In genomic region chr5:89498699-89499098, GRCh38 we compare ENCODE assay signal across 25 cellular contexts.
"Had no signal": no experiment of that assay in that cellular context is flagged by ENCODE, and none has a peak within 500 bp of the region (broad histone marks: within the 10 kb centered on the region; RNA-seq: fewer than 3 reads in every experiment).

No MANE protein-coding gene starts in this region.

- DNase-seq: activated B cell treated with CpG ODN at 0.5 μM for 24 hours; activated CD4-positive, alpha-beta T cell treated with anti-CD3 and anti-CD28 coated beads for 1 hour; activated CD4-positive, alpha-beta T cell treated with anti-CD3 and anti-CD28 coated beads, Interleukin-2, amount 10 ng/mL, durations not matched to agents 24 days and 14 days; activated CD4-positive, alpha-beta T cell treated with anti-CD3 and anti-CD28 coated beads, Interleukin-2, amount 50 U/mL, for 48 hours; activated CD8-positive, alpha-beta memory T cell treated with anti-CD3 and anti-CD28 coated beads, Interleukin-2, amount 10 ng/mL, durations not matched to agents 7 days and 5 days; activated effector memory CD4-positive, alpha-beta T cell treated with Interleukin-2 at 50 U/mL for 16 hours; activated naive CD4-positive, alpha-beta T cell; activated T-cell treated with anti-CD3 and anti-CD28 coated beads, Interleukin-2, amount 50 U/mL, for 24 hours; body of pancreas; central memory CD4-positive, alpha-beta T cell; Kasumi-1; KBM-7; NCI-H1048; NCI-H146; NCI-H187 treated with DMSO at 0.1 percent for 48 hours; NCI-H2081 treated with DMSO at 0.1 percent for 48 hours; NCI-H446; NCI-H524; NCI-H774; RPMI8226 had no signal

- H3K27me3 Mint-ChIP-seq: activated B cell treated with CpG ODN at 0.5 μM for 24 hours; activated CD4-positive, alpha-beta T cell treated with anti-CD3 and anti-CD28 coated beads, Interleukin-2, amount 10 ng/mL, durations not matched to agents 24 days and 14 days; activated CD8-positive, alpha-beta memory T cell treated with anti-CD3 and anti-CD28 coated beads, Interleukin-2, amount 10 ng/mL, durations not matched to agents 7 days and 5 days; activated naive CD8-positive, alpha-beta T cell; activated T-cell treated with anti-CD3 and anti-CD28 coated beads, Interleukin-2, amount 50 U/mL, for 24 hours had no signal

- H3K4me1 Mint-ChIP-seq: activated B cell treated with CpG ODN at 0.5 μM for 24 hours; activated CD4-positive, alpha-beta T cell treated with anti-CD3 and anti-CD28 coated beads, Interleukin-2, amount 10 ng/mL, durations not matched to agents 24 days and 14 days; activated CD8-positive, alpha-beta memory T cell treated with anti-CD3 and anti-CD28 coated beads, Interleukin-2, amount 10 ng/mL, durations not matched to agents 7 days and 5 days had no signal

- H3K9me3 ChIP-seq: body of pancreas, SJSA1 had no signal

- H3K36me3 ChIP-seq: SJSA1 had no signal

- H3K36me3 Mint-ChIP-seq: activated CD8-positive, alpha-beta memory T cell treated with anti-CD3 and anti-CD28 coated beads, Interleukin-2, amount 10 ng/mL, durations not matched to agents 7 days and 5 days; activated naive CD8-positive, alpha-beta T cell had no signal

- H3K27ac ChIP-seq: body of pancreas, SJSA1 had no signal

- H3K4me3 ChIP-seq: body of pancreas, SJSA1 had no signal

- H3K27ac Mint-ChIP-seq: activated B cell treated with CpG ODN at 0.5 μM for 24 hours; activated CD4-positive, alpha-beta T cell treated with anti-CD3 and anti-CD28 coated beads, Interleukin-2, amount 10 ng/mL, durations not matched to agents 24 days and 14 days; activated CD8-positive, alpha-beta memory T cell treated with anti-CD3 and anti-CD28 coated beads, Interleukin-2, amount 10 ng/mL, durations not matched to agents 7 days and 5 days; activated naive CD8-positive, alpha-beta T cell; activated T-cell treated with anti-CD3 and anti-CD28 coated beads, Interleukin-2, amount 50 U/mL, for 24 hours; activated T-helper 1 cell treated with anti-CD3 and anti-CD28 coated beads, Interleukin-12 subunit alpha, Interleukin-12 subunit beta, Interleukin-2, Interleukin-4 antibody, amounts not matched to agents 30 ng/mL and 10 ng/mL and 1 ng/mL, durations not matched to agents 14 hours and 24 hours and 36 hours; T-helper 1 cell treated with Interleukin-12 subunit alpha and Interleukin-12 subunit beta and Interleukin-4 antibody, amounts not matched to agents 30 μg/mL and 1 μg/mL, for 36 hours had no signal

- H3K4me1 ChIP-seq: body of pancreas, SJSA1 had no signal

- H3K4me3 Mint-ChIP-seq: activated B cell treated with CpG ODN at 0.5 μM for 24 hours; activated CD4-positive, alpha-beta T cell treated with anti-CD3 and anti-CD28 coated beads, Interleukin-2, amount 10 ng/mL, durations not matched to agents 24 days and 14 days; activated CD8-positive, alpha-beta memory T cell treated with anti-CD3 and anti-CD28 coated beads, Interleukin-2, amount 10 ng/mL, durations not matched to agents 7 days and 5 days; activated naive CD8-positive, alpha-beta T cell; activated T-cell treated with anti-CD3 and anti-CD28 coated beads, Interleukin-2, amount 50 U/mL, for 24 hours; activated T-helper 1 cell treated with anti-CD3 and anti-CD28 coated beads, Interleukin-12 subunit alpha, Interleukin-12 subunit beta, Interleukin-2, Interleukin-4 antibody, amounts not matched to agents 30 ng/mL and 10 ng/mL and 1 ng/mL, durations not matched to agents 14 hours and 24 hours and 36 hours; T-helper 1 cell treated with Interleukin-12 subunit alpha and Interleukin-12 subunit beta and Interleukin-4 antibody, amounts not matched to agents 30 μg/mL and 1 μg/mL, for 36 hours had no signal

- H3K27me3 ChIP-seq: body of pancreas, SJSA1 had no signal

- ATAC-seq: activated CD8-positive, alpha-beta memory T cell treated with anti-CD3 and anti-CD28 coated beads, Interleukin-2, amount 10 ng/mL, durations not matched to agents 7 days and 5 days; body of pancreas; Right ventricle myocardium inferior had no signal

- H3K9me3 Mint-ChIP-seq: activated B cell treated with CpG ODN at 0.5 μM for 24 hours; activated CD4-positive, alpha-beta T cell treated with anti-CD3 and anti-CD28 coated beads, Interleukin-2, amount 10 ng/mL, durations not matched to agents 24 days and 14 days; activated T-cell treated with anti-CD3 and anti-CD28 coated beads, Interleukin-2, amount 50 U/mL, for 24 hours; activated T-helper 1 cell treated with anti-CD3 and anti-CD28 coated beads, Interleukin-12 subunit alpha, Interleukin-12 subunit beta, Interleukin-2, Interleukin-4 antibody, amounts not matched to agents 30 ng/mL and 10 ng/mL and 1 ng/mL, durations not matched to agents 14 hours and 24 hours and 36 hours; T-helper 1 cell treated with Interleukin-12 subunit alpha and Interleukin-12 subunit beta and Interleukin-4 antibody, amounts not matched to agents 30 μg/mL and 1 μg/mL, for 36 hours had no signal
